In the genomic region with DNA sequence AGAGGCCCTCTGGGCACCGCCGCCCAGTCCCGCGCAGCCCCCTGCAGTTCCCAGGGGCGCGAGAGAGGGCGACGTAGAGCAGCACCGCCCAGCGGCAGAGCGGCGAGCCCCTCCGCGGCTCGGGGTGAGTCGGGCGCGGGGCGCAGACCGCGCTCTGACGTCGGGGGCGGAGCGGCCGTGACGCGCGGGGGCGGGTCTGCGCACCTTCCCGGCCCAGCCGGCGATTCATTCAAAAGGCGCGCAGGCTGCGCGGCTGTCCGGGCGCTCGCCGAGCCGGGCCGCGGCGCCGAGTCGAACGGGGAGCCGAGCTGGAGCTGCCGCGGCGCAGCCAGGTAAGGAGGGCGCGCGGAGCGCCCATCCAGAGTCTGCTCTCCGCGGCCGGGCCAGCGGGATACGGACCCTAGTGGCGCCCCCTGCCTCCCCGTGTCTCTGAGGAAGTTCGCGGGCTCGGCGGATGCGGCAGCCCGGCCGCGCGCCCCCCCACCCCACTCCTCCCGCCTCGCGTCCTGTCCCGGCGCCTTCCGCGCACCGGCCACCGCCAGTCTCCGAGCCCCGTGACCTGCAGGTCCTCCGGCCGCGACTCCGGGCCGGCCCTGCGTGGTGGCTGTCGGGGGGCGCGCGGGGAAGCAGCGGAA, we compare ENCODE assay signal across 1 cellular context.
TF ChIP-seq lines count a peak whose summit lies in the region.

A gene with protein sequence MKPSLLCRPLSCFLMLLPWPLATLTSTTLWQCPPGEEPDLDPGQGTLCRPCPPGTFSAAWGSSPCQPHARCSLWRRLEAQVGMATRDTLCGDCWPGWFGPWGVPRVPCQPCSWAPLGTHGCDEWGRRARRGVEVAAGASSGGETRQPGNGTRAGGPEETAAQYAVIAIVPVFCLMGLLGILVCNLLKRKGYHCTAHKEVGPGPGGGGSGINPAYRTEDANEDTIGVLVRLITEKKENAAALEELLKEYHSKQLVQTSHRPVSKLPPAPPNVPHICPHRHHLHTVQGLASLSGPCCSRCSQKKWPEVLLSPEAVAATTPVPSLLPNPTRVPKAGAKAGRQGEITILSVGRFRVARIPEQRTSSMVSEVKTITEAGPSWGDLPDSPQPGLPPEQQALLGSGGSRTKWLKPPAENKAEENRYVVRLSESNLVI (plus strand): TSS at position 232 of the 635 bp plus-strand sequence. CDS start 12,738 bp downstream, outside the sequence.

TF ChIP-seq in K562, 482 proteins besides CTCF, POLR2A, EP300 and RAD21 (continued from another document and continues in another):
- TF ChIP-seq, protein P1, sequence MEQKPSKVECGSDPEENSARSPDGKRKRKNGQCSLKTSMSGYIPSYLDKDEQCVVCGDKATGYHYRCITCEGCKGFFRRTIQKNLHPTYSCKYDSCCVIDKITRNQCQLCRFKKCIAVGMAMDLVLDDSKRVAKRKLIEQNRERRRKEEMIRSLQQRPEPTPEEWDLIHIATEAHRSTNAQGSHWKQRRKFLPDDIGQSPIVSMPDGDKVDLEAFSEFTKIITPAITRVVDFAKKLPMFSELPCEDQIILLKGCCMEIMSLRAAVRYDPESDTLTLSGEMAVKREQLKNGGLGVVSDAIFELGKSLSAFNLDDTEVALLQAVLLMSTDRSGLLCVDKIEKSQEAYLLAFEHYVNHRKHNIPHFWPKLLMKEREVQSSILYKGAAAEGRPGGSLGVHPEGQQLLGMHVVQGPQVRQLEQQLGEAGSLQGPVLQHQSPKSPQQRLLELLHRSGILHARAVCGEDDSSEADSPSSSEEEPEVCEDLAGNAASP (IDR thresholded peaks at IDR 0.05): no peak
- TF ChIP-seq E2F3 (CRISPR knock-in tag; IDR thresholded peaks at IDR 0.05) (no peak), POLR2B (IDR thresholded peaks at IDR 0.05; ENCODE audit: low read depth, partially characterized antibody) (no peak), ZNF444 (CRISPR knock-in tag; IDR thresholded peaks at IDR 0.05) (no peak), HDAC8 (tag; IDR thresholded peaks at IDR 0.05) (no peak), HNRNPK (IDR thresholded peaks at IDR 0.05; ENCODE audit: low read depth, low read length, poor library complexity, severe bottlenecking) (no peak), KLF16 (IDR thresholded peaks at IDR 0.05) (no peak), ZNF24 (IDR thresholded peaks at IDR 0.05) (peak; percentile 65), GABPB2 (CRISPR knock-in tag; conservative IDR thresholded peaks at IDR 0.05) (no peak), ARHGAP35 (IDR thresholded peaks at IDR 0.05; ENCODE audit: partially characterized antibody) (no peak), CAMTA2 (CRISPR knock-in tag; conservative IDR thresholded peaks at IDR 0.05) (0 out of 2 replicates have a peak, but pooled peaks have one; percentile 28), SMAD2 (IDR thresholded peaks at IDR 0.05; ENCODE audit: low read depth, low read length) (no peak), CEBPG (CRISPR knock-in tag; IDR thresholded peaks at IDR 0.05) (no peak), CEBPG (tag; conservative IDR thresholded peaks at IDR 0.05 in 1 of 2, IDR thresholded peaks at IDR 0.05 in 1 of 2) (no peak), ZKSCAN1 (IDR thresholded peaks at IDR 0.05; ENCODE audit: low read depth, low read length) (0 out of 2 replicates have a peak, but pooled peaks have one; percentile 15), MCM2 (IDR thresholded peaks at IDR 0.05; ENCODE audit: low read depth) (no peak), ERF (CRISPR knock-in tag; IDR thresholded peaks at IDR 0.05) (no peak), RBFOX2 (IDR thresholded peaks at IDR 0.05; ENCODE audit: low read depth, low read length) (peak; percentile 88), ZNF445 (CRISPR knock-in tag; IDR thresholded peaks at IDR 0.05; ENCODE audit: low read depth) (no peak), KDM5B (IDR thresholded peaks at IDR 0.05; ENCODE audit: insufficient replicate concordance, low read depth, low read length) (peak; percentile 91), TAF15 (IDR thresholded peaks at IDR 0.05; ENCODE audit: low read depth, low read length) (no peak), ZNF316 (IDR thresholded peaks at IDR 0.05) (no peak), FOXK2 (conservative IDR thresholded peaks at IDR 0.05 in 1 of 2, IDR thresholded peaks at IDR 0.05 in 1 of 2; ENCODE audit: low read depth in 2 of 2) (no peak), ZNF77 (CRISPR knock-in tag; IDR thresholded peaks at IDR 0.05) (no peak), SLC30A9 (CRISPR knock-in tag; IDR thresholded peaks at IDR 0.05) (no peak), CBX1 (IDR thresholded peaks at IDR 0.05; ENCODE audit: low read depth) (peak; percentile 33), HMGN3 (IDR thresholded peaks at IDR 0.05; ENCODE audit: borderline replicate concordance, extremely low read depth, insufficient read length, low read depth, low read length) (peak; percentile 83), ELF4 (CRISPR knock-in tag; IDR thresholded peaks at IDR 0.05) (no peak), MCM7 (IDR thresholded peaks at IDR 0.05) (no peak), ILK (tag; IDR thresholded peaks at IDR 0.05; ENCODE audit: borderline replicate concordance, low read depth) (no peak), MTA1 (IDR thresholded peaks at IDR 0.05; ENCODE audit: borderline replicate concordance) (no peak), ESRRA (IDR thresholded peaks at IDR 0.05; ENCODE audit: borderline replicate concordance, low read depth) (peak; percentile 47; the same call in 1 of the 2 replicates), DDX20 (tag; IDR thresholded peaks at IDR 0.05; ENCODE audit: low read depth) (no peak), RHOXF2B (CRISPR knock-in tag; conservative IDR thresholded peaks at IDR 0.05) (no peak), KLF6 (CRISPR knock-in tag; IDR thresholded peaks at IDR 0.05; ENCODE audit: borderline replicate concordance) (no peak), HOXB6 (CRISPR knock-in tag; IDR thresholded peaks at IDR 0.05; ENCODE audit: borderline replicate concordance) (no peak), KLF10 (CRISPR knock-in tag; IDR thresholded peaks at IDR 0.05) (no peak), ZNF274 (IDR thresholded peaks at IDR 0.05; ENCODE audit: borderline replicate concordance, low read depth, low read length) (no peak), CBX2 (IDR thresholded peaks at IDR 0.05; ENCODE audit: insufficient read depth, low read length, poor library complexity, severe bottlenecking) (no peak), POU5F1 (IDR thresholded peaks at IDR 0.05; ENCODE audit: borderline replicate concordance, low read depth, low read length, partially characterized antibody) (no peak), HDAC6 (IDR thresholded peaks at IDR 0.05; ENCODE audit: low read depth, low read length) (no peak)
- TF ChIP-seq, protein P2, sequence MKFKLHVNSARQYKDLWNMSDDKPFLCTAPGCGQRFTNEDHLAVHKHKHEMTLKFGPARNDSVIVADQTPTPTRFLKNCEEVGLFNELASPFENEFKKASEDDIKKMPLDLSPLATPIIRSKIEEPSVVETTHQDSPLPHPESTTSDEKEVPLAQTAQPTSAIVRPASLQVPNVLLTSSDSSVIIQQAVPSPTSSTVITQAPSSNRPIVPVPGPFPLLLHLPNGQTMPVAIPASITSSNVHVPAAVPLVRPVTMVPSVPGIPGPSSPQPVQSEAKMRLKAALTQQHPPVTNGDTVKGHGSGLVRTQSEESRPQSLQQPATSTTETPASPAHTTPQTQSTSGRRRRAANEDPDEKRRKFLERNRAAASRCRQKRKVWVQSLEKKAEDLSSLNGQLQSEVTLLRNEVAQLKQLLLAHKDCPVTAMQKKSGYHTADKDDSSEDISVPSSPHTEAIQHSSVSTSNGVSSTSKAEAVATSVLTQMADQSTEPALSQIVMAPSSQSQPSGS (CRISPR knock-in tag; IDR thresholded peaks at IDR 0.05): no peak
- TF ChIP-seq, protein P3, sequence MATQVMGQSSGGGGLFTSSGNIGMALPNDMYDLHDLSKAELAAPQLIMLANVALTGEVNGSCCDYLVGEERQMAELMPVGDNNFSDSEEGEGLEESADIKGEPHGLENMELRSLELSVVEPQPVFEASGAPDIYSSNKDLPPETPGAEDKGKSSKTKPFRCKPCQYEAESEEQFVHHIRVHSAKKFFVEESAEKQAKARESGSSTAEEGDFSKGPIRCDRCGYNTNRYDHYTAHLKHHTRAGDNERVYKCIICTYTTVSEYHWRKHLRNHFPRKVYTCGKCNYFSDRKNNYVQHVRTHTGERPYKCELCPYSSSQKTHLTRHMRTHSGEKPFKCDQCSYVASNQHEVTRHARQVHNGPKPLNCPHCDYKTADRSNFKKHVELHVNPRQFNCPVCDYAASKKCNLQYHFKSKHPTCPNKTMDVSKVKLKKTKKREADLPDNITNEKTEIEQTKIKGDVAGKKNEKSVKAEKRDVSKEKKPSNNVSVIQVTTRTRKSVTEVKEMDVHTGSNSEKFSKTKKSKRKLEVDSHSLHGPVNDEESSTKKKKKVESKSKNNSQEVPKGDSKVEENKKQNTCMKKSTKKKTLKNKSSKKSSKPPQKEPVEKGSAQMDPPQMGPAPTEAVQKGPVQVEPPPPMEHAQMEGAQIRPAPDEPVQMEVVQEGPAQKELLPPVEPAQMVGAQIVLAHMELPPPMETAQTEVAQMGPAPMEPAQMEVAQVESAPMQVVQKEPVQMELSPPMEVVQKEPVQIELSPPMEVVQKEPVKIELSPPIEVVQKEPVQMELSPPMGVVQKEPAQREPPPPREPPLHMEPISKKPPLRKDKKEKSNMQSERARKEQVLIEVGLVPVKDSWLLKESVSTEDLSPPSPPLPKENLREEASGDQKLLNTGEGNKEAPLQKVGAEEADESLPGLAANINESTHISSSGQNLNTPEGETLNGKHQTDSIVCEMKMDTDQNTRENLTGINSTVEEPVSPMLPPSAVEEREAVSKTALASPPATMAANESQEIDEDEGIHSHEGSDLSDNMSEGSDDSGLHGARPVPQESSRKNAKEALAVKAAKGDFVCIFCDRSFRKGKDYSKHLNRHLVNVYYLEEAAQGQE (CRISPR knock-in tag; IDR thresholded peaks at IDR 0.05; ENCODE audit: low read depth): no peak
- TF ChIP-seq, protein P4, sequence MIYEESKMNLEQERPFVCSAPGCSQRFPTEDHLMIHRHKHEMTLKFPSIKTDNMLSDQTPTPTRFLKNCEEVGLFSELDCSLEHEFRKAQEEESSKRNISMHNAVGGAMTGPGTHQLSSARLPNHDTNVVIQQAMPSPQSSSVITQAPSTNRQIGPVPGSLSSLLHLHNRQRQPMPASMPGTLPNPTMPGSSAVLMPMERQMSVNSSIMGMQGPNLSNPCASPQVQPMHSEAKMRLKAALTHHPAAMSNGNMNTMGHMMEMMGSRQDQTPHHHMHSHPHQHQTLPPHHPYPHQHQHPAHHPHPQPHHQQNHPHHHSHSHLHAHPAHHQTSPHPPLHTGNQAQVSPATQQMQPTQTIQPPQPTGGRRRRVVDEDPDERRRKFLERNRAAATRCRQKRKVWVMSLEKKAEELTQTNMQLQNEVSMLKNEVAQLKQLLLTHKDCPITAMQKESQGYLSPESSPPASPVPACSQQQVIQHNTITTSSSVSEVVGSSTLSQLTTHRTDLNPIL (CRISPR knock-in tag; IDR thresholded peaks at IDR 0.05): no peak
- TF ChIP-seq, protein P5, sequence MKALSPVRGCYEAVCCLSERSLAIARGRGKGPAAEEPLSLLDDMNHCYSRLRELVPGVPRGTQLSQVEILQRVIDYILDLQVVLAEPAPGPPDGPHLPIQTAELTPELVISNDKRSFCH (CRISPR knock-in tag; IDR thresholded peaks at IDR 0.05): no peak
- TF ChIP-seq, protein P5 (tag; IDR thresholded peaks at IDR 0.05): no peak
- TF ChIP-seq, protein P6, sequence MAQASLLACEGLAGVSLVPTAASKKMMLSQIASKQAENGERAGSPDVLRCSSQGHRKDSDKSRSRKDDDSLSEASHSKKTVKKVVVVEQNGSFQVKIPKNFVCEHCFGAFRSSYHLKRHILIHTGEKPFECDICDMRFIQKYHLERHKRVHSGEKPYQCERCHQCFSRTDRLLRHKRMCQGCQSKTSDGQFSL (CRISPR knock-in tag; IDR thresholded peaks at IDR 0.05): peak; percentile 98
- TF ChIP-seq, protein P6 (tag; IDR thresholded peaks at IDR 0.05): peak in 1 of 2 experiments; percentile 97; a peak in 2 of 4 replicates
- TF ChIP-seq, protein P7, sequence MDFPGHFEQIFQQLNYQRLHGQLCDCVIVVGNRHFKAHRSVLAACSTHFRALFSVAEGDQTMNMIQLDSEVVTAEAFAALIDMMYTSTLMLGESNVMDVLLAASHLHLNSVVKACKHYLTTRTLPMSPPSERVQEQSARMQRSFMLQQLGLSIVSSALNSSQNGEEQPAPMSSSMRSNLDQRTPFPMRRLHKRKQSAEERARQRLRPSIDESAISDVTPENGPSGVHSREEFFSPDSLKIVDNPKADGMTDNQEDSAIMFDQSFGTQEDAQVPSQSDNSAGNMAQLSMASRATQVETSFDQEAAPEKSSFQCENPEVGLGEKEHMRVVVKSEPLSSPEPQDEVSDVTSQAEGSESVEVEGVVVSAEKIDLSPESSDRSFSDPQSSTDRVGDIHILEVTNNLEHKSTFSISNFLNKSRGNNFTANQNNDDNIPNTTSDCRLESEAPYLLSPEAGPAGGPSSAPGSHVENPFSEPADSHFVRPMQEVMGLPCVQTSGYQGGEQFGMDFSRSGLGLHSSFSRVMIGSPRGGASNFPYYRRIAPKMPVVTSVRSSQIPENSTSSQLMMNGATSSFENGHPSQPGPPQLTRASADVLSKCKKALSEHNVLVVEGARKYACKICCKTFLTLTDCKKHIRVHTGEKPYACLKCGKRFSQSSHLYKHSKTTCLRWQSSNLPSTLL (IDR thresholded peaks at IDR 0.05): no peak
- TF ChIP-seq, protein P8, sequence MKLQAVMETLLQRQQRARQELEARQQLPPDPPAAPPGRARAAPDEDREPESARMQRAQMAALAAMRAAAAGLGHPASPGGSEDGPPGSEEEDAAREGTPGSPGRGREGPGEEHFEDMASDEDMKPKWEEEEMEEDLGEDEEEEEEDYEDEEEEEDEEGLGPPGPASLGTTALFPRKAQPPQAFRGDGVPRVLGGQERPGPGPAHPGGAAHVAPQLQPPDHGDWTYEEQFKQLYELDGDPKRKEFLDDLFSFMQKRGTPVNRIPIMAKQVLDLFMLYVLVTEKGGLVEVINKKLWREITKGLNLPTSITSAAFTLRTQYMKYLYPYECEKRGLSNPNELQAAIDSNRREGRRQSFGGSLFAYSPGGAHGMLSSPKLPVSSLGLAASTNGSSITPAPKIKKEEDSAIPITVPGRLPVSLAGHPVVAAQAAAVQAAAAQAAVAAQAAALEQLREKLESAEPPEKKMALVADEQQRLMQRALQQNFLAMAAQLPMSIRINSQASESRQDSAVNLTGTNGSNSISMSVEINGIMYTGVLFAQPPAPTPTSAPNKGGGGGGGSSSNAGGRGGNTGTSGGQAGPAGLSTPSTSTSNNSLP (IDR thresholded peaks at IDR 0.05; ENCODE audit: borderline replicate concordance, low read depth, low read length): no peak
- TF ChIP-seq, protein P9, sequence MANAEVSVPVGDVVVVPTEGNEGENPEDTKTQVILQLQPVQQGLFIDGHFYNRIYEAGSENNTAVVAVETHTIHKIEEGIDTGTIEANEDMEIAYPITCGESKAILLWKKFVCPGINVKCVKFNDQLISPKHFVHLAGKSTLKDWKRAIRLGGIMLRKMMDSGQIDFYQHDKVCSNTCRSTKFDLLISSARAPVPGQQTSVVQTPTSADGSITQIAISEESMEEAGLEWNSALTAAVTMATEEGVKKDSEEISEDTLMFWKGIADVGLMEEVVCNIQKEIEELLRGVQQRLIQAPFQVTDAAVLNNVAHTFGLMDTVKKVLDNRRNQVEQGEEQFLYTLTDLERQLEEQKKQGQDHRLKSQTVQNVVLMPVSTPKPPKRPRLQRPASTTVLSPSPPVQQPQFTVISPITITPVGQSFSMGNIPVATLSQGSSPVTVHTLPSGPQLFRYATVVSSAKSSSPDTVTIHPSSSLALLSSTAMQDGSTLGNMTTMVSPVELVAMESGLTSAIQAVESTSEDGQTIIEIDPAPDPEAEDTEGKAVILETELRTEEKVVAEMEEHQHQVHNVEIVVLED (CRISPR knock-in tag; IDR thresholded peaks at IDR 0.05): peak; percentile 94
